Comparison of ENCODE assay signal across 9 cellular contexts in the genomic region with DNA sequence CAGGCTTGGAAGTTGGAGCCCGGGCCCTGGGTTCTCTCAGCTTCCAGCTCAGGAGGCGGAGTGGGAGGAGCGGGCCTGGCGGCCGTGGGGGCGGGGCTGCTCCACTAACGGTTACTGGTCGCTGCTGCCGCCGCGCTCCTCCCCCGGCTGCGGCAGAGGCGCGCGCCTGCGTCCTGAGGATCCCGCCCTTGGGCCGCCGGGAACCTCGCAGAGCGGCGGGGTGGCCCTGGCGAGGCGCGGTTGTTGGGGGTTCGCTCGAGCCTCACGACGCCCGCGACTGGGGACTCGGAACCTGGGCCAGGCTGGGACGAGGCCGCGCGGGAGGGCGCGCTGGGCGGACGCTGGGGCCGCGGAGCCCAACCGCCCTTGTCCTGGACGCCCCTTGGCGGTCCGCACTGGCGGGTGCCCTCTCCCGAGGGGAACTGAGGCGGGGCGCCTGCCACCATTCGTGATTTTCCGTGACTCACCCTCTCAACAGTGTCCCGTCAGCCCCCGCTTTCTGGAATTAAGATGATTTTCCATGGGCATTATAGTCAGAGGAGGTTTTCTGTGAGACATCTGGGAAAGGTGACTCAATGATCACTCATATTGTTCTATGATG. TPM values are rescaled to one million over a fixed set of nuclear protein-coding genes. Genes with fewer than 3 reads are reported as not detected.
DNase-seq lines count a peak whose midpoint lies in the region; ATAC-seq and TF ChIP-seq lines count a peak whose summit lies in the region.
"Had no signal": no experiment of that assay in that cellular context is flagged by ENCODE, and none has a peak within 500 bp of the region (broad histone marks: within the 10 kb centered on the region; RNA-seq: fewer than 3 reads in every experiment).

No MANE protein-coding gene starts in this region.

- no peak overlapping the region for H3K9ac ChIP-seq in iPS-15b (ENCODE audit: low read depth, low read length)

- H3K27me3 Mint-ChIP-seq in activated naive CD8-positive, alpha-beta T cell treated with anti-CD3 and anti-CD28 coated beads, Interleukin-2, amount 10 ng/mL, durations not matched to agents 7 days and 5 days, result peaks cover 10% of the 10 kb centered on the region
- H3K27me3 Mint-ChIP-seq in nephron progenitor cell (ENCODE audit: low read depth, poor library complexity), result peaks cover 4% of the 10 kb centered on the region

- POLR2A ChIA-PET in activated naive CD8-positive, alpha-beta T cell treated with anti-CD3 and anti-CD28 coated beads, Interleukin-2, amount 10 ng/mL, durations not matched to agents 7 days and 5 days (lab: Charles Lee), result no interaction called here

- peak overlapping the region in 6 of 8 donors; percentile 49 to 79 (median 64) for H3K27ac ChIP-seq in spleen

- H3K4me3 ChIP-seq in MG63 (no peak overlapping the region), iPS-15b (ENCODE audit: low read depth, low read length) (peak overlapping the region; percentile 58), spleen (peak overlapping the region in 5 of 8 donors; percentile 25 to 63 (median 29))

- no peak for TF ChIP-seq POLR2A in spleen (IDR thresholded peaks at IDR 0.05)

- no peaks in the 10 kb centered on the region for H3K36me3 Mint-ChIP-seq in activated naive CD8-positive, alpha-beta T cell treated with anti-CD3 and anti-CD28 coated beads, Interleukin-2, amount 10 ng/mL, durations not matched to agents 7 days and 5 days
- no peaks in the 10 kb centered on the region for H3K36me3 Mint-ChIP-seq in nephron progenitor cell (ENCODE audit: low read depth)

- TF ChIP-seq CTCF in spleen (IDR thresholded peaks at IDR 0.05 in 8 of 11, conservative IDR thresholded peaks at IDR 0.05 in 3 of 11), result no peak
- no peak for TF ChIP-seq CTCF in nephron progenitor cell (IDR thresholded peaks at IDR 0.05)

- H3K36me3 ChIP-seq in MG63 (no peaks in the 10 kb centered on the region), iPS-15b (ENCODE audit: control insufficient read depth, insufficient read depth, low read length) (no peaks in the 10 kb centered on the region), spleen (no peaks in the 10 kb centered on the region)

- peaks cover 5% of the 10 kb centered on the region for H3K9me3 Mint-ChIP-seq in activated naive CD8-positive, alpha-beta T cell treated with anti-CD3 and anti-CD28 coated beads, Interleukin-2, amount 10 ng/mL, durations not matched to agents 7 days and 5 days
- H3K9me3 Mint-ChIP-seq in nephron progenitor cell, result peaks cover 12% of the 10 kb centered on the region

- ATAC-seq in activated naive CD8-positive, alpha-beta T cell treated with anti-CD3 and anti-CD28 coated beads, Interleukin-2, amount 10 ng/mL, durations not matched to agents 7 days and 5 days (ENCODE audit: low read depth), result peak; percentile 83
- ATAC-seq in GM18909 (IDR thresholded peaks at IDR 0.05; ENCODE audit: poor library complexity, unreplicated experiment), result no peak

- no peaks in the 10 kb centered on the region for H3K4me1 Mint-ChIP-seq in activated naive CD8-positive, alpha-beta T cell treated with anti-CD3 and anti-CD28 coated beads, Interleukin-2, amount 10 ng/mL, durations not matched to agents 7 days and 5 days
- H3K4me1 Mint-ChIP-seq in nephron progenitor cell, result no peaks in the 10 kb centered on the region

- H3K9me3 ChIP-seq in MG63 (no peaks in the 10 kb centered on the region; the same call in 1 of the 2 replicates), iPS-15b (ENCODE audit: control insufficient read depth, insufficient read depth, low read length) (no peaks in the 10 kb centered on the region), spleen (peaks cover 0 to 16% (median 0%) of the 10 kb centered on the region in 8 donors)

- H3K27ac Mint-ChIP-seq in activated naive CD8-positive, alpha-beta T cell treated with anti-CD3 and anti-CD28 coated beads, Interleukin-2, amount 10 ng/mL, durations not matched to agents 7 days and 5 days, result no peak overlapping the region
- no peak overlapping the region for H3K27ac Mint-ChIP-seq in nephron progenitor cell
- H3K27ac Mint-ChIP-seq: stimulated activated naive CD8-positive, alpha-beta T cell treated with anti-CD3 and anti-CD28 coated beads, Interleukin-15, Interleukin-2, amounts not matched to agents 100 ng/mL and 50 ng/mL, for 24 hours had no signal

- H3K4me1 ChIP-seq in iPS-15b (ENCODE audit: control insufficient read depth, insufficient read depth, low read length) (peaks cover 2% of the 10 kb centered on the region), spleen (peaks cover 0 to 20% (median 0%) of the 10 kb centered on the region in 6 donors)

- no peak overlapping the region for H3K4me3 Mint-ChIP-seq in activated naive CD8-positive, alpha-beta T cell treated with anti-CD3 and anti-CD28 coated beads, Interleukin-2, amount 10 ng/mL, durations not matched to agents 7 days and 5 days
- no peak overlapping the region for H3K4me3 Mint-ChIP-seq in nephron progenitor cell
- H3K4me3 Mint-ChIP-seq: stimulated activated naive CD8-positive, alpha-beta T cell treated with anti-CD3 and anti-CD28 coated beads, Interleukin-15, Interleukin-2, amounts not matched to agents 100 ng/mL and 50 ng/mL, for 24 hours had no signal

- DNase-seq in MG63 (peak; percentile 40), spleen (peak; percentile 93), DMS153 (lab: John Stamatoyannopoulos, UW) (no peak), NCI-H1694 treated with DMSO at 0.1 percent for 48 hours (lab: John Stamatoyannopoulos, UW) (no peak), nephron progenitor cell (no peak)
- DNase-seq in activated naive CD8-positive, alpha-beta T cell treated with anti-CD3 and anti-CD28 coated beads, Interleukin-2, amount 10 ng/mL, durations not matched to agents 7 days and 5 days, result peak; percentile 53

- H3K27me3 ChIP-seq in MG63, result no peaks in the 10 kb centered on the region
- peaks cover 29% of the 10 kb centered on the region for H3K27me3 ChIP-seq in iPS-15b (ENCODE audit: control insufficient read depth, insufficient read depth, low read length)
- peaks cover 0 to 39% (median 0%) of the 10 kb centered on the region in 7 donors for H3K27me3 ChIP-seq in spleen (replicated peaks in 1 of 7)

- WGBS in spleen, 5 donors, result 16 to 30% (median 18%) methylated on average over 34 to 55 of the region's 55 CpGs

- intact Hi-C loops in spleen (cut with DNase I; ENCODE audit: low total_unique reads), result no loop called here

RNA-seq across cellular contexts. Expression of a gene that starts 34.1 kb away (rescaled TPM):
- total RNA-seq in MG63 (2014; rRNA removed; shearing (Covaris generic); ENCODE audit: low replicate concordance), result not detected in 2 replicates
- not detected for total RNA-seq in activated naive CD8-positive, alpha-beta T cell treated with anti-CD3 and anti-CD28 coated beads, Interleukin-2, amount 10 ng/mL, durations not matched to agents 7 days and 5 days
- total RNA-seq in spleen, result not detected
- not detected for polyA plus RNA-seq in spleen

RNA-seq across cellular contexts. Expression of a gene that starts 40.1 kb away (rescaled TPM):
- not detected in 2 replicates for total RNA-seq in MG63 (2014; rRNA removed; shearing (Covaris generic); ENCODE audit: low replicate concordance)
- not detected for total RNA-seq in activated naive CD8-positive, alpha-beta T cell treated with anti-CD3 and anti-CD28 coated beads, Interleukin-2, amount 10 ng/mL, durations not matched to agents 7 days and 5 days
- total RNA-seq in spleen, result not detected
- not detected for polyA plus RNA-seq in spleen

RNA-seq across cellular contexts. Expression of a gene that starts 51.3 kb away (rescaled TPM):
- total RNA-seq in MG63 (2014; rRNA removed; shearing (Covaris generic); ENCODE audit: low replicate concordance), result not detected in 2 replicates
- not detected for total RNA-seq in activated naive CD8-positive, alpha-beta T cell treated with anti-CD3 and anti-CD28 coated beads, Interleukin-2, amount 10 ng/mL, durations not matched to agents 7 days and 5 days
- not detected for total RNA-seq in spleen
- not detected for polyA plus RNA-seq in spleen

Comparison
In these comparisons a context has a peak if more than half of its experiments do, and no peak if none do; other contexts are left out.
1. DNase-seq: peak in MG63 (single experiment), activated naive CD8-positive, alpha-beta T cell treated with anti-CD3 and anti-CD28 coated beads, Interleukin-2, amount 10 ng/mL, durations not matched to agents 7 days and 5 days (single experiment) and spleen (single experiment); none in DMS153 (single experiment), NCI-H1694 treated with DMSO at 0.1 percent for 48 hours (single experiment) and nephron progenitor cell (single experiment).